10 cellular contexts compared by ENCODE assay signal in the genomic region with DNA sequence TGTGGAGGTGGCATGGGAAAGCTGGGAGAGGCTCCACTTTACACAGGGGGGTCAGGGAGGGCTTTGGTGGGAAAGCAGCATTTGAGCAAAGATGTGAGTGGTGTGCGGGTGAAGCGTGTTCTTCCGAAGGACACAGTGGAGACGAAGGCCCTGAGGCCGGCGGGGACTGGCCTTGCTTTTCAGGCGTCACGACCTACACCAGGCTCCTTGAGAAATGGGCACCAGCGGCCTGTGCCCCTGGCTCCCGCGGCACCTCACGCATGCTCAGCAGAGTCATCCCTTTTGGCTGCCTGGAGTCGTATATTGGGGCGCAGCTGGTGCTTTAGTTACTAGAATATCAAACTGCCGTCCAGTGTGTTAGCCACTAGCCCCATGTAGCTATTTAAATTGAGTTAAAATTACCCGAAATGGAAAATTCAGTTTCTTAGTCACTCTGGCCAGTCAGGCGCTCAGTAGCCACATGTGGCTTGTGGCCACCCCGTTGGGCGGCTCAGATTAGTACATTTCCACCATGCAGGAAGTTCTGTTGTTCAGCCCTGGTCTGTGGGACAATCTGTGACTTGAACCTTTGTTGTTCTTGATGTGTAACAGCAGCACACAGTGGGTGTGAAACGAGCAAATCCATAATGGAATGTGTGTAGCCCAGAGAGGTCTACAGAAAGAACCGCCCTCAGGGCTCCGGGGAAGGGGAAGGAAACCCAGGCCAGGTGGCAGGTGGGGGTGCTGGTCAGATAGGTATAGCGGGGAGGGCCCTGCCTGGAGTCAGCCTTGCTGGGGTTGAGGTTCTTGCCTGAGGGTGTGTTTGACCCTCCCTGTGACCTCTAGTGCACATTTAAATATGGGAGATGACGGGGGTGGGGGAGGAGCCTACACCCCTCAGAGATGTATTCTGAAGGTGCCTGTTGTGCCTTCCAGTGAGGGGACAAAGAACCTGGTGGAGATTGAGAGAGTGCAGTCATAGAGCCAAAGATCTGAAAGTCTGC. TPM values are rescaled to one million over a fixed set of nuclear protein-coding genes. Genes with fewer than 3 reads are reported as not detected.
DNase-seq lines count a peak whose midpoint lies in the region; ATAC-seq, FAIRE-seq and TF ChIP-seq lines count a peak whose summit lies in the region.
"Had no signal": no experiment of that assay in that cellular context is flagged by ENCODE, and none has a peak within 500 bp of the region (broad histone marks: within the 10 kb centered on the region; RNA-seq: fewer than 3 reads in every experiment).

No MANE protein-coding gene starts in this region.

- H3K27me3 ChIP-seq in BLaER1 treated with 17β-estradiol and CSF1 and Interleukin-3, amounts not matched to agents 10 nM and 100 nM, result no peaks in the 10 kb centered on the region
- no peaks in the 10 kb centered on the region for H3K27me3 ChIP-seq in Peyer's patch

- H3K27ac ChIP-seq in BLaER1 treated with 17β-estradiol and CSF1 and Interleukin-3, amounts not matched to agents 10 nM and 100 nM, result peak overlapping the region; percentile 96 to 100 (median 99)
- H3K27ac ChIP-seq in Peyer's patch, result peak overlapping the region; percentile 41 to 90 (median 76)
- H3K27ac ChIP-seq in kidney (ENCODE audit: low read depth in 2 of 2, low read length in 2 of 2), result peak overlapping the region; percentile 39 to 52

- TF ChIP-seq CTCF in GM20000 (IDR thresholded peaks at IDR 0.05; ENCODE audit: extremely low read depth, missing control alignments), result no peak
- no peak for TF ChIP-seq CTCF in Peyer's patch (IDR thresholded peaks at IDR 0.05)
- no peak for TF ChIP-seq CTCF in kidney (IDR thresholded peaks at IDR 0.05; ENCODE audit: borderline replicate concordance, extremely low read depth, insufficient read depth)

- peaks cover 20 to 51% (median 36%) of the 10 kb centered on the region in 11 experiments; a peak in 20 of 22 replicates for H3K36me3 ChIP-seq in BLaER1 treated with 17β-estradiol and CSF1 and Interleukin-3, amounts not matched to agents 10 nM and 100 nM
- H3K36me3 ChIP-seq in Peyer's patch (peaks cover 0 to 3% (median 0%) of the 10 kb centered on the region in 3 donors), kidney (ENCODE audit: control insufficient read depth in 1 of 2, insufficient read depth in 2 of 2, low read length in 2 of 2) (no peaks in the 10 kb centered on the region)

- ATAC-seq in esophagus mucosa (no peak), GM21723 (IDR thresholded peaks at IDR 0.05; ENCODE audit: unreplicated experiment) (no peak)

- peak overlapping the region; percentile 89 to 99 (median 94) for H3K9ac ChIP-seq in BLaER1 treated with 17β-estradiol and CSF1 and Interleukin-3, amounts not matched to agents 10 nM and 100 nM
- H3K9ac ChIP-seq in kidney (ENCODE audit: low read length in 2 of 2), result no peak overlapping the region

- no peak for FAIRE-seq in kidney (lab: Jason Lieb, UNC)

- TF ChIP-seq POLR2A in Peyer's patch (IDR thresholded peaks at IDR 0.05), result no peak

- peaks cover 0 to 17% (median 9%) of the 10 kb centered on the region in 11 experiments; a peak in 12 of 22 replicates for H3K9me3 ChIP-seq in BLaER1 treated with 17β-estradiol and CSF1 and Interleukin-3, amounts not matched to agents 10 nM and 100 nM (replicated peaks in 1 of 11)
- no peaks in the 10 kb centered on the region for H3K9me3 ChIP-seq in Peyer's patch
- H3K9me3 ChIP-seq in kidney (ENCODE audit: control insufficient read depth in 1 of 2, low read length in 2 of 2), result no peaks in the 10 kb centered on the region

- H3K4me3 ChIP-seq in BLaER1 treated with 17β-estradiol and CSF1 and Interleukin-3, amounts not matched to agents 10 nM and 100 nM, result peak overlapping the region; percentile 49 to 75 (median 64)
- H3K4me3 ChIP-seq in Peyer's patch, result no peak overlapping the region
- H3K4me3 ChIP-seq in kidney (ENCODE audit: low read length in 2 of 2), result no peak overlapping the region

- peaks cover 93 to 98% (median 96%) of the 10 kb centered on the region in 10 experiments for H3K4me1 ChIP-seq in BLaER1 treated with 17β-estradiol and CSF1 and Interleukin-3, amounts not matched to agents 10 nM and 100 nM
- H3K4me1 ChIP-seq in Peyer's patch (peaks cover 0 to 63% (median 28%) of the 10 kb centered on the region in 4 donors), kidney (ENCODE audit: control insufficient read depth in 1 of 2, insufficient read depth in 1 of 2, low read depth in 1 of 2, low read length in 2 of 2) (peaks cover 27 to 47% of the 10 kb centered on the region in 2 donors)

- intact Hi-C loops in kidney (cut with DNase I), result no loop called here

- DNase-seq in GM20000 (ENCODE audit: low spot score) (peak; percentile 64), Peyer's patch (no peak), kidney (no peak), HuH-7.5 (ENCODE audit: low spot score) (no peak)
- DNase-seq in activated effector memory CD4-positive, alpha-beta T cell treated with Interleukin-2 at 50 U/mL for 16 hours, result no peak
- DNase-seq: DMS53, NCI-H2029 had no signal

- peak overlapping the region; percentile 94 to 100 (median 99) for H3K4me2 ChIP-seq in BLaER1 treated with 17β-estradiol and CSF1 and Interleukin-3, amounts not matched to agents 10 nM and 100 nM

- peaks cover 0 to 4% (median 0%) of the 10 kb centered on the region in 11 experiments; a peak in 2 of 22 replicates for H4K20me1 ChIP-seq in BLaER1 treated with 17β-estradiol and CSF1 and Interleukin-3, amounts not matched to agents 10 nM and 100 nM

RNA-seq across cellular contexts. Expression of gene TBC1D14, which starts 30.4 kb away (rescaled TPM):
- total RNA-seq in Peyer's patch (10 to 100 TPM; 44.8 to 67.7 (median 55.7) TPM), kidney (77.7 TPM), esophagus mucosa (48.1 TPM)
- polyA plus RNA-seq in kidney (ENCODE audit: insufficient read depth, low read depth, low replicate concordance), result 44.9 TPM

Comparison
In these comparisons a context has a peak if more than half of its experiments do, and no peak if none do; other contexts are left out.
1. H3K27ac ChIP-seq: peak in every context shown above with its lines; median percentile 99 in BLaER1 treated with 17β-estradiol and CSF1 and Interleukin-3, amounts not matched to agents 10 nM and 100 nM; 76 in Peyer's patch; 46 in kidney.
2. H3K4me3 ChIP-seq: peak in BLaER1 treated with 17β-estradiol and CSF1 and Interleukin-3, amounts not matched to agents 10 nM and 100 nM (10 of 10); none in Peyer's patch (0 of 4) and kidney (0 of 2).
3. H3K9ac ChIP-seq: peak in BLaER1 treated with 17β-estradiol and CSF1 and Interleukin-3, amounts not matched to agents 10 nM and 100 nM (11 of 11); none in kidney (0 of 2).